In the genomic region with DNA sequence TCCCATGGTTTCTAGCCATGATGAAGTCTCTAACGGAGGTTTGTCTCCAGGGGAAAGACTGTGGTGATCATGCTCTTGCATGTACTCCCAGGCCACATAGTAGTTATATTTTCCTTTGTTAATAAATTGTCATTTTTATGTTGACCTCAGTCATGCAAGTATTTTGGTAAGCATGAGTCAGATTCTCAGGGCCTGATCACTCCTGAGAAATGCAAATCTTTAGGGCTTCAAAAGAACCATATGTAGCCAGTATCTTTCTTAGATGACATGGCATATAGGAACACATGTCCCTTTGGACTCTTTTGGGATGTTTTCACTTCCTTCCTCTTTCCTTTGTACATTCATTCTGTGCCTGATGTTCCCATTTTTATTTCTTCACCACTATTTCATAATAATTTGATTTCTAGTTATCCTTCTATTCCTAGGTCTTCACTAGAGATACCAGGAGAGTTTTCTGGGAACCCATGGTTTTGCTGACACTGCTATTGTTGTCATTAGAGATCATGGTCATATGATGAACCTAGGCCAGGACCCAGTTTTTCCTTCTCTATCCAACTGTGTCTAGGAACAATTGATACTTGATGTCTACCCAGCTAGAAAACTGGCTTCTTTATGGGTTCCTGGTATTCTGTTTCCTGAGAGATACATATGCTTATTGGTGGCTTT, we compare ENCODE assay signal across 11 cellular contexts.
DNase-seq lines count a peak whose midpoint lies in the region; ATAC-seq and TF ChIP-seq lines count a peak whose summit lies in the region.
"Had no signal": no experiment of that assay in that cellular context is flagged by ENCODE, and none has a peak within 500 bp of the region (broad histone marks: within the 10 kb centered on the region; RNA-seq: fewer than 3 reads in every experiment).

No MANE protein-coding gene starts in this region.

- DNase-seq in M059J (ENCODE audit: low read depth): peak; percentile 75
- no peak for DNase-seq in osteocyte (ENCODE audit: extremely low spot score, unreplicated experiment)
- DNase-seq in NCI-H2227 (lab: John Stamatoyannopoulos, UW; ENCODE audit: unreplicated experiment): no peak
- no peak for DNase-seq in HEK293T (ENCODE audit: extremely low spot score)
- no peak for DNase-seq in natural killer cell
- no peak for DNase-seq in DMS153 treated with DMSO at 0.1 percent for 48 hours (lab: John Stamatoyannopoulos, UW; ENCODE audit: unreplicated experiment)
- DNase-seq: NCI-H2227 treated with DMSO at 0.1 percent for 48 hours, right cardiac atrium had no signal

- H3K4me1 Mint-ChIP-seq in osteocyte (ENCODE audit: unreplicated experiment) (peaks cover 52% of the 10 kb centered on the region), natural killer cell (no peaks in the 10 kb centered on the region)

- TF ChIP-seq CTCF in osteocyte (IDR thresholded peaks at IDR 0.05): no peak
- no peak for TF ChIP-seq CTCF in natural killer cell (IDR thresholded peaks at IDR 0.05)

- H3K27me3 Mint-ChIP-seq in osteocyte (ENCODE audit: unreplicated experiment) (no peaks in the 10 kb centered on the region), natural killer cell (ENCODE audit: low read depth in 2 of 2) (no peaks in the 10 kb centered on the region)
- H3K27me3 Mint-ChIP-seq: type B pancreatic cell had no signal

- POLR2A ChIA-PET in HEK293T (lab: Yijun Ruan, JAX): no interaction called here

- intact Hi-C loops in natural killer cell (cut with micrococcal nuclease): no loop called here

- H3K27ac Mint-ChIP-seq in osteocyte (ENCODE audit: unreplicated experiment) (peak overlapping the region; percentile 77), natural killer cell (no peak overlapping the region)
- H3K27ac Mint-ChIP-seq: type B pancreatic cell had no signal

- ATAC-seq in GM18868 (IDR thresholded peaks at IDR 0.05; ENCODE audit: unreplicated experiment) (peak; percentile 89), HG02623 (IDR thresholded peaks at IDR 0.05; ENCODE audit: unreplicated experiment) (peak; percentile 85), natural killer cell (no peak)
- ATAC-seq: right cardiac atrium had no signal

- H3K36me3 Mint-ChIP-seq in osteocyte (ENCODE audit: unreplicated experiment): no peaks in the 10 kb centered on the region
- H3K36me3 Mint-ChIP-seq in natural killer cell: no peaks in the 10 kb centered on the region
- H3K36me3 Mint-ChIP-seq: type B pancreatic cell had no signal

- H3K4me3 Mint-ChIP-seq in osteocyte (ENCODE audit: unreplicated experiment) (no peak overlapping the region), natural killer cell (no peak overlapping the region)
- H3K4me3 Mint-ChIP-seq: type B pancreatic cell had no signal

- CTCF ChIA-PET in HEK293T (lab: Yijun Ruan, JAX): no interaction called here

- H3K9me3 Mint-ChIP-seq in osteocyte (ENCODE audit: unreplicated experiment): no peaks in the 10 kb centered on the region
- no peaks in the 10 kb centered on the region for H3K9me3 Mint-ChIP-seq in natural killer cell
- H3K9me3 Mint-ChIP-seq: type B pancreatic cell had no signal

TF ChIP-seq in HEK293T, 16 proteins besides CTCF, POLR2A, EP300 and RAD21:
- TF ChIP-seq ARNT (IDR thresholded peaks at IDR 0.05): no peak

Comparison
In these comparisons a context has a peak if more than half of its experiments do, and no peak if none do; other contexts are left out.
1. ATAC-seq: peak in GM18868 (single experiment) and HG02623 (single experiment); none in natural killer cell (0 of 3).